In the genomic region with DNA sequence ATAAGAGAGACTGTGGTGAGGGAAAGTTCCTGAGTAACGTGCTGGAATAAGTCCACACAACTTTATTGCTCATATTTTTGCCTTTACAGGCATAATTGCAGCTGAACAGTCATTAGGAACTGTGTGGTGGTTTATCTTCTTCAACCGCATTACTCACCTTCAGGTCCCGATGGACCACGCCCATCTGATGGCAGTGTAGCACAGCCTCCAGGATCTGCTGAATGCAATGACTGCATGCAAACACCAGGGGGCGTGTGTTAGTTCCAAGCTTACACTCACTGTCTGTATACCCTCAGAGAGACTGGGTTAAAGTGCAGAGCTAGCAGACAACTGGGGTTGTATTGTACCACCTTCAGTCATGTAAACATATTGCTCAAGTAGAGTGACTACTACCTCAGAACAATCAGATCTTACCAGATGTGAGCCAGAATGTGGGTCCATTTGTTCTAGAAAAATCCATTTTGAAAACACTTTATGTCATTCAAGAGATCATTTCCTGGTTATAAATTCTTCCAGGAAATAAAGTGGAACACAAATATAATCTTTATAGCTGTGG, we compare ENCODE assay signal across 8 cellular contexts.
DNase-seq lines count a peak whose midpoint lies in the region; ATAC-seq and TF ChIP-seq lines count a peak whose summit lies in the region.

No MANE protein-coding gene starts in this region.

- peak; percentile 81 for DNase-seq in NCI-H1436 treated with DMSO at 0.1 percent for 48 hours (lab: John Stamatoyannopoulos, UW)
- peak; percentile 75 to 88 for DNase-seq in SW 1271 (lab: John Stamatoyannopoulos, UW)
- peak; percentile 88 for DNase-seq in activated naive CD8-positive, alpha-beta T cell treated with anti-CD3 and anti-CD28 coated beads, Interleukin-2, amount 50 U/mL, for 16 hours (ENCODE audit: low read depth, low spot score)
- DNase-seq in cardiac septum (ENCODE audit: low spot score): peak; percentile 91
- peak; percentile 87 to 91 for DNase-seq in psoas muscle
- peak in 1 of 2 donors; percentile 89 for DNase-seq in vagina (ENCODE audit: extremely low spot score in 2 of 2)

- TF ChIP-seq CTCF in psoas muscle (IDR thresholded peaks at IDR 0.05): peak; percentile 97
- peak; percentile 83 to 94 (median 84) for TF ChIP-seq CTCF in vagina (IDR thresholded peaks at IDR 0.05)

- intact Hi-C loops in cardiac septum (cut with DNase I): loop anchor here (1.0 to 5.0 kb wide), 4 partner anchors 35 to 214 kb away; partner anchors contain the start of gene CAMK2D
- intact Hi-C loops in psoas muscle (cut with DNase I): loop anchor here (2.0 to 10.0 kb wide), 4 partner anchors 35 to 357 kb away; partner anchors contain the start of gene CAMK2D (in 2 of the 2)
- intact Hi-C loops in vagina (cut with DNase I): loop anchor here (5.0 kb wide), 1 partner anchor 215 kb away; the partner anchor contains the start of gene CAMK2D

- no peak for TF ChIP-seq POLR2A in vagina (IDR thresholded peaks at IDR 0.05)

- H3K27me3 ChIP-seq in psoas muscle (ENCODE audit: insufficient read depth in 3 of 3, low read length in 2 of 3) (no peaks in the 10 kb centered on the region), vagina (no peaks in the 10 kb centered on the region)

- WGBS in psoas muscle, 3 donors: 21 to 30% (median 24%) methylated on average over 5 of the region's 5 CpGs

- peak overlapping the region; percentile 69 for H3K27ac ChIP-seq in psoas muscle
- peak overlapping the region; percentile 60 for H3K27ac ChIP-seq in vagina

- ATAC-seq in GM18498 (IDR thresholded peaks at IDR 0.05; ENCODE audit: unreplicated experiment): peak; percentile 97
- peak; percentile 100 for ATAC-seq in HG02852 (IDR thresholded peaks at IDR 0.05; ENCODE audit: unreplicated experiment)
- peak; percentile 98 to 99 (median 98) for ATAC-seq in psoas muscle

- no peaks in the 10 kb centered on the region for H3K9me3 ChIP-seq in psoas muscle
- H3K9me3 ChIP-seq in vagina: no peaks in the 10 kb centered on the region

- peaks cover 20% of the 10 kb centered on the region for H3K4me1 ChIP-seq in psoas muscle
- H3K4me1 ChIP-seq in vagina: peaks cover 12% of the 10 kb centered on the region

- H3K36me3 ChIP-seq in psoas muscle (ENCODE audit: insufficient read depth in 1 of 2, low read depth in 1 of 2) (peaks cover 0 to 24% of the 10 kb centered on the region in 2 donors), vagina (no peaks in the 10 kb centered on the region)

- no peak overlapping the region for H3K4me3 ChIP-seq in psoas muscle
- no peak overlapping the region for H3K4me3 ChIP-seq in vagina
